14 cellular contexts compared by ENCODE assay signal in the genomic region with DNA sequence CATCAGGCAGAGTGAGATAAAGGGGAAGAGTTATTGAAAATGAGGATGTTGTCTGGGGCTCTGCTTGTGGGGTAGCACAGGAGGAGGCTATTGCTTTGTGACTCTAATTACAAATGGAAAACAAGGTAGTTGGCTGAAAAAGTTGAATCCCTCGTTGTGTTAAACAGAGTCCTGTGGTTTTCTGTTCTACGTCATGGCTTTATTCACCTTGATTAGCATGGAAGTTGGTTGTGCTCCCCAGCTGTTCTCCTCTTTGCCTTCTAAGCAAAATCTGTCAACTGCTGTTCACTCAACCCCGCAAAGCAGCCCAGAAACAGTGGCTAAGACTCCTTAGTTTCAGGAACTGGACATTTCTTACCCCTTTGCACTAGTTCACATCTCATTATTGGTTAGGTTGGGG.
DNase-seq lines count a peak whose midpoint lies in the region; ATAC-seq and TF ChIP-seq lines count a peak whose summit lies in the region.
"Had no signal": no experiment of that assay in that cellular context is flagged by ENCODE, and none has a peak within 500 bp of the region (broad histone marks: within the 10 kb centered on the region; RNA-seq: fewer than 3 reads in every experiment).

No MANE protein-coding gene starts in this region.

- H3K4me1 ChIP-seq in GM23338 (ENCODE audit: insufficient read depth) (peaks cover 18% of the 10 kb centered on the region), psoas muscle (no peaks in the 10 kb centered on the region)

- H3K27me3 Mint-ChIP-seq in GM23338 (ENCODE audit: insufficient read depth, low read depth, poor library complexity): peaks cover 9% of the 10 kb centered on the region
- H3K27me3 Mint-ChIP-seq in nephron (ENCODE audit: low read depth): no peaks in the 10 kb centered on the region

- H3K79me2 ChIP-seq in GM23338 (replicated peaks; ENCODE audit: insufficient read depth): no peaks in the 10 kb centered on the region

- H3K4me3 ChIP-seq in GM23338 (no peak overlapping the region), psoas muscle (no peak overlapping the region)

- H3K27ac ChIP-seq in GM23338 (ENCODE audit: low read depth) (no peak overlapping the region), psoas muscle (no peak overlapping the region)

- DNase-seq in GM23338 (ENCODE audit: low spot score) (no peak), NCI-H69 (lab: John Stamatoyannopoulos, UW) (peak; percentile 28), astrocyte of the hippocampus (ENCODE audit: low read depth, low spot score) (peak; percentile 11), psoas muscle (no peak), NCI-H2196 treated with DMSO at 0.1 percent for 48 hours (lab: John Stamatoyannopoulos, UW; ENCODE audit: unreplicated experiment) (no peak), mesenteric fat pad (ENCODE audit: low spot score) (no peak)
- DNase-seq: AML-193; CD4-positive, CD25-positive, alpha-beta regulatory T cell; DMS79 treated with DMSO at 0.1 percent for 48 hours; NCI-H1048; NCI-H1694; RPMI8226 had no signal

- H3K36me3 Mint-ChIP-seq in GM23338 (ENCODE audit: low read depth) (0 out of 3 replicates have a peak, but pooled peaks cover 3% of the 10 kb centered on the region), nephron (ENCODE audit: low read depth) (peaks cover 7% of the 10 kb centered on the region)
- H3K36me3 Mint-ChIP-seq: CD4-positive, CD25-positive, alpha-beta regulatory T cell had no signal

- peaks cover 6% of the 10 kb centered on the region; the same call in 2 of the 3 replicates for H3K9me3 Mint-ChIP-seq in GM23338
- H3K9me3 Mint-ChIP-seq in nephron: no peaks in the 10 kb centered on the region

- TF ChIP-seq CTCF in GM23338 (conservative IDR thresholded peaks at IDR 0.05; ENCODE audit: low read depth in 2 of 2): no peak
- TF ChIP-seq CTCF in nephron (IDR thresholded peaks at IDR 0.05; ENCODE audit: unreplicated experiment in 3 of 3): no peak
- TF ChIP-seq CTCF in psoas muscle (IDR thresholded peaks at IDR 0.05): no peak

- H3K27me3 ChIP-seq in GM23338 (ENCODE audit: insufficient read depth) (no peaks in the 10 kb centered on the region), psoas muscle (ENCODE audit: insufficient read depth in 3 of 3, low read length in 2 of 3) (peaks cover 0 to 2% (median 0%) of the 10 kb centered on the region in 3 donors)

- H3F3A ChIP-seq in GM23338 (replicated peaks; ENCODE audit: low read depth): no peaks in the 10 kb centered on the region

- H3K4me3 Mint-ChIP-seq in GM23338 (no peak overlapping the region), nephron (no peak overlapping the region)
- H3K4me3 Mint-ChIP-seq: CD4-positive, CD25-positive, alpha-beta regulatory T cell had no signal

- H3K4me1 Mint-ChIP-seq in GM23338 (peaks cover 27% of the 10 kb centered on the region), nephron (peaks cover 7% of the 10 kb centered on the region)
- H3K4me1 Mint-ChIP-seq: CD4-positive, CD25-positive, alpha-beta regulatory T cell had no signal

- ATAC-seq in GM23338 (peak; percentile 63), psoas muscle (no peak), HG03460 (IDR thresholded peaks at IDR 0.05; ENCODE audit: unreplicated experiment) (no peak)

- 34 to 52% (median 43%) methylated on average over 3 of the region's 3 CpGs for WGBS in psoas muscle, 3 donors

- H3K27ac Mint-ChIP-seq in GM23338 (no peak overlapping the region), nephron (peak overlapping the region in 2 of 3 experiments; percentile 21 to 32)
- H3K27ac Mint-ChIP-seq: CD4-positive, CD25-positive, alpha-beta regulatory T cell had no signal

- 0 out of 2 replicates have a peak overlapping the region, but pooled peaks have one; percentile 37 for H3K4me2 ChIP-seq in GM23338

- H3K9me3 ChIP-seq in psoas muscle: no peaks in the 10 kb centered on the region

- intact Hi-C loops in psoas muscle (cut with DNase I): no loop called here

- H2AFZ ChIP-seq in GM23338: peak overlapping the region; percentile 73; the same call in 1 of the 2 replicates

- H3K9me2 ChIP-seq in GM23338 (ENCODE audit: insufficient read depth): 0 out of 2 replicates have a peak, but pooled peaks cover 6% of the 10 kb centered on the region

- H3K36me3 ChIP-seq in GM23338 (ENCODE audit: insufficient read depth) (no peaks in the 10 kb centered on the region), psoas muscle (ENCODE audit: insufficient read depth in 1 of 2, low read depth in 1 of 2) (no peaks in the 10 kb centered on the region)

- H4K20me1 ChIP-seq in GM23338 (replicated peaks; ENCODE audit: insufficient read depth): no peaks in the 10 kb centered on the region

TF ChIP-seq in GM23338, 12 proteins besides CTCF, POLR2A, EP300 and RAD21:
- TF ChIP-seq STAT1 (IDR thresholded peaks at IDR 0.05; ENCODE audit: unreplicated experiment) (no peak), JUNB (IDR thresholded peaks at IDR 0.05; ENCODE audit: unreplicated experiment) (no peak), CREB1 (CRISPR knock-in tag; IDR thresholded peaks at IDR 0.05; ENCODE audit: low read depth) (no peak), REST (IDR thresholded peaks at IDR 0.05; ENCODE audit: unreplicated experiment) (no peak), ZNF114 (CRISPR knock-in tag; IDR thresholded peaks at IDR 0.05) (no peak)
- TF ChIP-seq, protein P1, sequence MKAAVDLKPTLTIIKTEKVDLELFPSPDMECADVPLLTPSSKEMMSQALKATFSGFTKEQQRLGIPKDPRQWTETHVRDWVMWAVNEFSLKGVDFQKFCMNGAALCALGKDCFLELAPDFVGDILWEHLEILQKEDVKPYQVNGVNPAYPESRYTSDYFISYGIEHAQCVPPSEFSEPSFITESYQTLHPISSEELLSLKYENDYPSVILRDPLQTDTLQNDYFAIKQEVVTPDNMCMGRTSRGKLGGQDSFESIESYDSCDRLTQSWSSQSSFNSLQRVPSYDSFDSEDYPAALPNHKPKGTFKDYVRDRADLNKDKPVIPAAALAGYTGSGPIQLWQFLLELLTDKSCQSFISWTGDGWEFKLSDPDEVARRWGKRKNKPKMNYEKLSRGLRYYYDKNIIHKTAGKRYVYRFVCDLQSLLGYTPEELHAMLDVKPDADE (IDR thresholded peaks at IDR 0.05): no peak
TF ChIP-seq in GM23338: peak in this region for 0.

Comparison
In these comparisons a context has a peak if more than half of its experiments do, and no peak if none do; other contexts are left out.
1. DNase-seq: peak in NCI-H69 (single experiment) and astrocyte of the hippocampus (single experiment); none in GM23338 (single experiment), psoas muscle (0 of 2), NCI-H2196 treated with DMSO at 0.1 percent for 48 hours (single experiment) and mesenteric fat pad (single experiment).